ENCODE assay signal across 8 cellular contexts in the genomic region with DNA sequence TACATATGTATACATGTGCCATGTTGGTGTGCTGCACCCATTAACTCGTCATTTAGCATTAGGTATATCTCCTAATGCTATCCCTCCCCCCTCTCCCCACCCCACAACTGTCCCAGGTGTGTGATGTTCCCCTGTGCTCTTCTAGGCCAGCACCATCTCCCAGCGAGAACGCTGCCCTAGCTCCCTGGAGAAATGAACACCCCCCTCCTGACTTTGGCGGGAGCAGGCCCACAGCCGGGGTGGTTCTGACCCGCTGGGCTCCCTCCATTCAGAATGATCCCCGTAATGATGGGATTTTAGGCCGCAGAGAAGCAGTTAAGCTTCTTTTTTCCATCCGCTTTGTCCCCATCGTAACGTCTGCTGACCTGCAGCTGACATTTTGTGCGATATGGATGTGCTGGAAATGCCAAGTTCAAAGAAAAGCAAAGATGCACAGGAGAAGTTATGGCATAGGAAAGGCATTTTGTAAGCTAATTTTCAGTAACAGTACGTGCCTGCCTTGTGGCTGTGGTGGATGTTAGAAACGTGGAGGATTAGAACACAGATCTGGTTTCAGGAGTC. TPM values are rescaled to one million over a fixed set of nuclear protein-coding genes. Genes with fewer than 3 reads are reported as not detected.
DNase-seq lines count a peak whose midpoint lies in the region; ATAC-seq and TF ChIP-seq lines count a peak whose summit lies in the region.

No MANE protein-coding gene starts in this region.

- H3K4me3 Mint-ChIP-seq in stimulated activated memory B cell treated with anti-CD40 and anti-IgM and Interleukin-4, amounts not matched to agents 10 μg/mL and 1 μg/mL and 100 μg/mL, for 72 hours: peak overlapping the region; percentile 14
- H3K4me3 Mint-ChIP-seq in neural progenitor cell: no peak overlapping the region

- H3K27ac ChIP-seq in VCaP (peak overlapping the region; percentile 78), esophagus muscularis mucosa (replicated peaks in 1 of 4) (no peak overlapping the region), neural progenitor cell (no peak overlapping the region), thyroid gland (no peak overlapping the region)

- ATAC-seq in stimulated activated memory B cell treated with anti-CD40 and anti-IgM and Interleukin-4, amounts not matched to agents 10 μg/mL and 1 μg/mL and 100 μg/mL, for 72 hours: no peak

- H3F3A ChIP-seq in neural progenitor cell (ENCODE audit: low read depth): no peaks in the 10 kb centered on the region

- TF ChIP-seq CTCF in VCaP (conservative IDR thresholded peaks at IDR 0.05): no peak
- no peak for TF ChIP-seq CTCF in esophagus muscularis mucosa (IDR thresholded peaks at IDR 0.05)
- TF ChIP-seq CTCF in neural progenitor cell (IDR thresholded peaks at IDR 0.05): no peak
- no peak for TF ChIP-seq CTCF in thyroid gland (IDR thresholded peaks at IDR 0.05)

- no peaks in the 10 kb centered on the region for H3K79me2 ChIP-seq in neural progenitor cell (ENCODE audit: low read depth)

- peak overlapping the region; percentile 69 for H3K27ac Mint-ChIP-seq in stimulated activated memory B cell treated with anti-CD40 and anti-IgM and Interleukin-4, amounts not matched to agents 10 μg/mL and 1 μg/mL and 100 μg/mL, for 72 hours
- H3K27ac Mint-ChIP-seq in neural progenitor cell: no peak overlapping the region

- no peak for TF ChIP-seq EP300 in esophagus muscularis mucosa (IDR thresholded peaks at IDR 0.05)

- peaks cover 53% of the 10 kb centered on the region for H3K4me1 Mint-ChIP-seq in stimulated activated memory B cell treated with anti-CD40 and anti-IgM and Interleukin-4, amounts not matched to agents 10 μg/mL and 1 μg/mL and 100 μg/mL, for 72 hours
- H3K4me1 Mint-ChIP-seq in neural progenitor cell: peaks cover 12% of the 10 kb centered on the region

- peak; percentile 3 for DNase-seq in activated CD4-positive, alpha-beta T cell treated with anti-CD3 and anti-CD28 coated beads for 1 hour
- DNase-seq in activated CD4-positive, alpha-beta T cell treated with anti-CD3 and anti-CD28 coated beads, Interleukin-2, amount 50 U/mL, for 48 hours: no peak
- peak; percentile 83 for DNase-seq in esophagus muscularis mucosa (ENCODE audit: extremely low spot score)
- DNase-seq in GM19238 (ENCODE audit: insufficient read length, low spot score): no peak
- no peak for DNase-seq in neural progenitor cell (ENCODE audit: low spot score)
- DNase-seq in thyroid gland: no peak

- TF ChIP-seq POLR2A in esophagus muscularis mucosa (IDR thresholded peaks at IDR 0.05; ENCODE audit: low read depth) (no peak), thyroid gland (IDR thresholded peaks at IDR 0.05) (no peak)

- H3K9ac ChIP-seq in neural progenitor cell: no peak overlapping the region

- intact Hi-C loops in esophagus muscularis mucosa (cut with DNase I): loop anchor here (5.0 kb wide), 1 partner anchor 385 kb away; no protein-coding TSS in a partner anchor
- intact Hi-C loops in thyroid gland (cut with DNase I): loop anchor here (5.0 kb wide), 1 partner anchor 40 kb away; a partner anchor contains a TSS

- no peaks in the 10 kb centered on the region for H3K9me3 Mint-ChIP-seq in stimulated activated memory B cell treated with anti-CD40 and anti-IgM and Interleukin-4, amounts not matched to agents 10 μg/mL and 1 μg/mL and 100 μg/mL, for 72 hours
- H3K9me3 Mint-ChIP-seq in neural progenitor cell: no peaks in the 10 kb centered on the region

- H4K20me1 ChIP-seq in neural progenitor cell (ENCODE audit: low read depth): no peaks in the 10 kb centered on the region

- H3K36me3 Mint-ChIP-seq in stimulated activated memory B cell treated with anti-CD40 and anti-IgM and Interleukin-4, amounts not matched to agents 10 μg/mL and 1 μg/mL and 100 μg/mL, for 72 hours: peaks cover 17% of the 10 kb centered on the region
- peaks cover 6% of the 10 kb centered on the region for H3K36me3 Mint-ChIP-seq in neural progenitor cell

- H3K27me3 ChIP-seq in esophagus muscularis mucosa (no peaks in the 10 kb centered on the region), neural progenitor cell (peaks cover 5% of the 10 kb centered on the region), thyroid gland (no peaks in the 10 kb centered on the region)

- H3K4me1 ChIP-seq in esophagus muscularis mucosa (peaks cover 11 to 21% (median 18%) of the 10 kb centered on the region in 4 donors), neural progenitor cell (no peaks in the 10 kb centered on the region), thyroid gland (no peaks in the 10 kb centered on the region)

- no peak overlapping the region for H2AFZ ChIP-seq in neural progenitor cell (replicated peaks)

- no peaks in the 10 kb centered on the region for H3K9me3 ChIP-seq in esophagus muscularis mucosa
- H3K9me3 ChIP-seq in neural progenitor cell (ENCODE audit: low read depth): no peaks in the 10 kb centered on the region
- H3K9me3 ChIP-seq in thyroid gland: no peaks in the 10 kb centered on the region

- H3K36me3 ChIP-seq in esophagus muscularis mucosa: no peaks in the 10 kb centered on the region
- H3K36me3 ChIP-seq in neural progenitor cell: no peaks in the 10 kb centered on the region
- no peaks in the 10 kb centered on the region for H3K36me3 ChIP-seq in thyroid gland

- H3K4me3 ChIP-seq in esophagus muscularis mucosa (peak overlapping the region; percentile 20 to 55 (median 51)), neural progenitor cell (no peak overlapping the region), thyroid gland (replicated peaks in 1 of 3) (no peak overlapping the region)

- H3K27me3 Mint-ChIP-seq in stimulated activated memory B cell treated with anti-CD40 and anti-IgM and Interleukin-4, amounts not matched to agents 10 μg/mL and 1 μg/mL and 100 μg/mL, for 72 hours: no peaks in the 10 kb centered on the region
- peaks cover 6% of the 10 kb centered on the region for H3K27me3 Mint-ChIP-seq in neural progenitor cell (ENCODE audit: insufficient read depth, low read depth)

- 78% methylated on average over 14 of the region's 14 CpGs for WGBS in esophagus muscularis mucosa
- WGBS in thyroid gland, 2 donors: 77 to 84% methylated on average over 14 of the region's 14 CpGs

- no peak overlapping the region for H3K4me2 ChIP-seq in neural progenitor cell

RNA-seq across cellular contexts. Expression of a gene that starts 39.3 kb away (rescaled TPM):
- total RNA-seq in esophagus muscularis mucosa: 10 to 100 TPM; 18.7 to 23.2 (median 20.5) TPM
- 24.9 and 36.6 TPM in 2 replicates for total RNA-seq in neural progenitor cell (ENCODE audit: low replicate concordance)
- total RNA-seq in thyroid gland: 10 to 100 TPM; 18.0 to 33.9 (median 28.4) TPM

Comparison
In these comparisons a context has a peak if more than half of its experiments do, and no peak if none do; other contexts are left out.
1. DNase-seq: peak in activated CD4-positive, alpha-beta T cell treated with anti-CD3 and anti-CD28 coated beads for 1 hour (single experiment) and esophagus muscularis mucosa (single experiment); none in activated CD4-positive, alpha-beta T cell treated with anti-CD3 and anti-CD28 coated beads, Interleukin-2, amount 50 U/mL, for 48 hours (0 of 2), GM19238 (single experiment), neural progenitor cell (single experiment) and thyroid gland (0 of 2).
2. H3K4me3 ChIP-seq: peak in esophagus muscularis mucosa (4 of 4); none in neural progenitor cell (single experiment) and thyroid gland (0 of 3).